Comparison of ENCODE assay signal across 8 cellular contexts in the genomic region with DNA sequence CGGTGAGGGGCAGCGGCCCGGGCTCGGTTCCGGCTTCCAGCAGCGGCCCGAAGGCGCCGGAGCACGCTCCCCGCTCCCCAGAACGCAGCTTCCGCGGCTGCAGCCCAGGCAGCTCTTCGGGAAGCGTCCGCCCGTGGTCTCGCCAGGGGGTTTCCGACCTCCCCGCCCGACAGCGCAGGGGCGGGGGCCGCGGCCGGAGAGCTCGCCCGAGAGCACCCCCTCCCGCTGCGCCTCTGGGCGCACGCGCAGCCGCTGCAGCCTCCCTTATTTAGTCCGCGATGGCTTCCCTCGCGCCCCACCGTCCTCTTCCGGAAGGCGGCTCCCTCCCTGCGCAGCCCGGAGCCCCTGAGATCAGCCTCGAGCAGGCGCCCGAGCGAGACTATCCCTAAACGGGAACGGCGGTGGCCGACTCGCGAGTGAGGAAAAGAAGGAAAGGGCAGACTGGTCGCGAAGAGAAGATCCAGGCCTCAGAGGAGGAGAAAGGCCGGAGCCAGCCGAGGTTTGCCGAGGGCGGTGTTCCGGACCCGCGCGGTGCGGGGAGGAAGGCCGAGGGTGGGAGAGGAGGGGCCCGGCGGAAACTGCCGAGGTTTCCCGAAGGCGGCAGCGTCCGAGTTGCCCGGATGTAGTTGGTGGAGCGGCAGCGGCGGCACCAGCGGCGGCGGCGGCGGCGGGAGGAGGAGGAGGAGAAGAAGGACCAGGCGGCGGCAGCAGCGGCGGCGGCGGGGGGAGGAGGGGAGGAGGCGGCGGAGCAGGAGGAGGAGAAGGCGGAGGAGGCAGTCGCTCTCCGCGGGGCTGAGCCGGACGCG.
DNase-seq lines count a peak whose midpoint lies in the region; ATAC-seq and TF ChIP-seq lines count a peak whose summit lies in the region.

A gene with protein sequence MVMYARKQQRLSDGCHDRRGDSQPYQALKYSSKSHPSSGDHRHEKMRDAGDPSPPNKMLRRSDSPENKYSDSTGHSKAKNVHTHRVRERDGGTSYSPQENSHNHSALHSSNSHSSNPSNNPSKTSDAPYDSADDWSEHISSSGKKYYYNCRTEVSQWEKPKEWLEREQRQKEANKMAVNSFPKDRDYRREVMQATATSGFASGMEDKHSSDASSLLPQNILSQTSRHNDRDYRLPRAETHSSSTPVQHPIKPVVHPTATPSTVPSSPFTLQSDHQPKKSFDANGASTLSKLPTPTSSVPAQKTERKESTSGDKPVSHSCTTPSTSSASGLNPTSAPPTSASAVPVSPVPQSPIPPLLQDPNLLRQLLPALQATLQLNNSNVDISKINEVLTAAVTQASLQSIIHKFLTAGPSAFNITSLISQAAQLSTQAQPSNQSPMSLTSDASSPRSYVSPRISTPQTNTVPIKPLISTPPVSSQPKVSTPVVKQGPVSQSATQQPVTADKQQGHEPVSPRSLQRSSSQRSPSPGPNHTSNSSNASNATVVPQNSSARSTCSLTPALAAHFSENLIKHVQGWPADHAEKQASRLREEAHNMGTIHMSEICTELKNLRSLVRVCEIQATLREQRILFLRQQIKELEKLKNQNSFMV (plus strand): TSS at position 610 of the 806 bp plus-strand sequence. CDS start 462 bp downstream, outside the sequence.

- peak; percentile 94 for DNase-seq in AG08395 (ENCODE audit: low spot score)
- DNase-seq in NCI-H345 (lab: John Stamatoyannopoulos, UW): peak; percentile 88
- peak; percentile 93 to 94 (median 94) for DNase-seq in activated CD4-positive, CD25-positive, alpha-beta regulatory T cell (lab: John Stamatoyannopoulos, UW)
- DNase-seq in central memory CD4-positive, alpha-beta T cell: peak; percentile 96
- DNase-seq in iris pigment epithelial cell (ENCODE audit: low read depth): peak; percentile 89
- DNase-seq in stimulated activated CD4-positive, alpha-beta T cell treated with anti-CD3 and anti-CD28 coated beads, Interleukin-12 subunit alpha, Interleukin-12 subunit beta, amount 100 ng/mL, for 4 hours: peak; percentile 98

- ATAC-seq in HG03196 (IDR thresholded peaks at IDR 0.05; ENCODE audit: unreplicated experiment): peak; percentile 85

- TF ChIP-seq POLR2A in GM18951 (IDR thresholded peaks at IDR 0.05; ENCODE audit: extremely low read depth, insufficient read depth, insufficient read length): peak; percentile 93

- in situ Hi-C loops in GM18951 (cut with MboI; ENCODE audit: low sequenced_read_pairs, unreplicated experiment): no loop called here

Comparison
In these comparisons a context has a peak if more than half of its experiments do, and no peak if none do; other contexts are left out.
1. Peak in every context shown above with its lines: DNase-seq and ATAC-seq.